8 cellular contexts compared by ENCODE assay signal in the genomic region with DNA sequence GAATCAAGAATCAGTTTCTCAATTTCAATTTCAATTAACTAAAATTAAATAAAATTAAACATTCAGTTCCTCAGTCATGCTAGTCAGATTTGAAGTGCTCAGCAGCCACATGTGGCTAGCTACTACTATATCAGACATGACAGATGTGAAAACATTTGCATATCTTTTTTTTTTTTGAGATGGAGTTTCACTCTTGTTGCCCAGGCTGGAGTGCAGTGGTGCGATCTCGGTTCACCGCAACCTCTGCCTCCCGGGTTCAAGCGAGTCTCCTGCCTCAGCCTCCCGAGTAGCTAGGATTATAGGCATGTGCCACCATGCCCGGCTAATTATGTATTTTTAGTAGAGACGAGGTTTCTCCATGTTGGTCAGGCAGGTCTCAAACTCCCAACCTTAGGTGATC.
A peak's percentile ranks its signal among the peaks of the same experiment; 100 is the strongest.
DNase-seq lines count a peak whose midpoint lies in the region; ATAC-seq and TF ChIP-seq lines count a peak whose summit lies in the region.
"Not testable (repeated sequence)": the region's sequence is repeated elsewhere in the genome, so short reads cannot be mapped to it uniquely, and the experiment has no call there.

No MANE protein-coding gene starts in this region.

- peak overlapping the region; percentile 97 for H3K27ac ChIP-seq in SU-DHL-6 (ENCODE audit: low read depth, low read length)

- not testable (repeated sequence) for H3K9me2 ChIP-seq in SU-DHL-6 (replicated peaks; ENCODE audit: insufficient read depth, low read length)

- not testable (repeated sequence) for H3K36me3 ChIP-seq in GM06990 (ENCODE audit: control insufficient read depth, insufficient read depth, low read length); SU-DHL-6 (ENCODE audit: low read length)

- H3F3A ChIP-seq in SU-DHL-6 (ENCODE audit: insufficient read depth) = peaks cover 46% of the 10 kb centered on the region

- not testable (repeated sequence) for H4K20me1 ChIP-seq in SU-DHL-6 (ENCODE audit: low read depth, low read length)

- H3K79me2 ChIP-seq in SU-DHL-6 (ENCODE audit: insufficient read depth, low read length) = not testable (repeated sequence)

- H3K4me2 ChIP-seq in SU-DHL-6 (ENCODE audit: low read depth, low read length, poor library complexity, severe bottlenecking) = peak overlapping the region; percentile 79

- peak; percentile 61 for DNase-seq in GM06990 (ENCODE audit: extremely low read depth, insufficient read length)

- TF ChIP-seq CTCF in GM06990 (IDR thresholded peaks at IDR 0.05; ENCODE audit: insufficient read depth, low read length, poor library complexity, severe bottlenecking); SU-DHL-6 (IDR thresholded peaks at IDR 0.05; ENCODE audit: insufficient read depth, low read length, poor library complexity, severe bottlenecking): not testable (repeated sequence)

- H3K27me3 ChIP-seq in GM06990 (replicated peaks; ENCODE audit: control insufficient read depth, insufficient read depth, low read length); SU-DHL-6 (ENCODE audit: low read length): not testable (repeated sequence)

- peak overlapping the region; percentile 75 for H3K9ac ChIP-seq in SU-DHL-6 (ENCODE audit: low read length)

- H3K9me3 ChIP-seq in SU-DHL-6 (ENCODE audit: insufficient read depth, low read length) = not testable (repeated sequence)

- peak; percentile 76 for ATAC-seq in GM18867 (IDR thresholded peaks at IDR 0.05; ENCODE audit: unreplicated experiment)
- ATAC-seq in GM19438 (IDR thresholded peaks at IDR 0.05; ENCODE audit: low read depth, unreplicated experiment) = peak; percentile 45
- peak; percentile 68 for ATAC-seq in GM21619 (IDR thresholded peaks at IDR 0.05; ENCODE audit: unreplicated experiment)
- peak; percentile 68 for ATAC-seq in HG02840 (IDR thresholded peaks at IDR 0.05; ENCODE audit: low FRiP score, unreplicated experiment)
- ATAC-seq in HG03135 (IDR thresholded peaks at IDR 0.05; ENCODE audit: unreplicated experiment) = peak; percentile 69
- peak; percentile 65 for ATAC-seq in HG03558 (IDR thresholded peaks at IDR 0.05; ENCODE audit: extremely low read depth, unreplicated experiment)

- H3K4me3 ChIP-seq in GM06990 (replicated peaks; ENCODE audit: low read depth, low read length) = not testable (repeated sequence)
- peak overlapping the region; percentile 44 for H3K4me3 ChIP-seq in SU-DHL-6 (ENCODE audit: insufficient read depth, low read length, poor library complexity, severe bottlenecking)

- not testable (repeated sequence) for H2AFZ ChIP-seq in SU-DHL-6 (ENCODE audit: low read depth, low read length, severe bottlenecking)
